In genomic region chr21:25870084-25870483, GRCh38 we compare ENCODE assay signal across 15 cellular contexts.
"Had no signal": no experiment of that assay in that cellular context is flagged by ENCODE, and none has a peak within 500 bp of the region (broad histone marks: within the 10 kb centered on the region; RNA-seq: fewer than 3 reads in every experiment).

No MANE protein-coding gene starts in this region.

- H3K4me3 ChIP-seq: lung, smooth muscle cell had no signal

- ATAC-seq: left colon; left ventricle myocardium superior; naive thymus-derived CD4-positive, alpha-beta T cell; right cardiac atrium; stimulated activated memory B cell treated with anti-CD40 and anti-IgM and Interleukin-4, amounts not matched to agents 10 μg/mL and 1 μg/mL and 100 μg/mL, for 72 hours had no signal

- DNase-seq: foreskin melanocyte; glutamatergic neuron; immature natural killer cell; kidney; left colon; left ventricle myocardium superior; mesendoderm; naive thymus-derived CD4-positive, alpha-beta T cell; nephron progenitor cell; right cardiac atrium; stimulated activated CD4-positive, alpha-beta T cell treated with anti-CD3 and anti-CD28 coated beads, Interleukin-4, amount 100 ng/mL, for 1 hour; trophoblast cell had no signal
